In the genomic region with DNA sequence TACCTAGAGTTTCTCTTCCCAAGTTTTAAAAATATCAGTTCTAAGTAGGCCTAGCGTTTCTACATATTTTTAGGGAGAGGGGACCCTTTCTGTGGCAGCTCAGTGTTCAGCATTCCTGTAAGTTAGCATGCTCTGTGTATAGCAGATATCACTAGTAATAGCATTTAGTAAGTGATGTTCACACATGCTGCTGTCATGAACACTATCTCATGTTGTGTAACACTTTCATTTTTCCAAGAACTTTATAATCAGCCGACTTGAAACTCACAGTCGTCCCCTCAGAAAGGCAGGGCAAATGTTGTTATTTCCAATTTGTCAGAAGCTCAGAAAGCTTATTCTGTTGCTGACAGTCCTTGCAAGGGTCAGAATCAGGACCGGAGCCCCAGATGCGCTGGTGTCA, we compare ENCODE assay signal across 16 cellular contexts.
DNase-seq lines count a peak whose midpoint lies in the region; ATAC-seq and TF ChIP-seq lines count a peak whose summit lies in the region.
"Had no signal": no experiment of that assay in that cellular context is flagged by ENCODE, and none has a peak within 500 bp of the region (broad histone marks: within the 10 kb centered on the region; RNA-seq: fewer than 3 reads in every experiment).

No MANE protein-coding gene starts in this region.

- H3K9me3 Mint-ChIP-seq in type B pancreatic cell = no peaks in the 10 kb centered on the region
- H3K9me3 Mint-ChIP-seq: activated naive CD8-positive, alpha-beta T cell treated with anti-CD3 and anti-CD28 coated beads for 36 hours had no signal

- peak overlapping the region; percentile 44 for H3K27ac Mint-ChIP-seq in type B pancreatic cell
- H3K27ac Mint-ChIP-seq: activated naive CD8-positive, alpha-beta T cell treated with anti-CD3 and anti-CD28 coated beads for 36 hours; T-helper 17 cell had no signal

- no peaks in the 10 kb centered on the region for H3K27me3 Mint-ChIP-seq in type B pancreatic cell
- H3K27me3 Mint-ChIP-seq: activated naive CD8-positive, alpha-beta T cell treated with anti-CD3 and anti-CD28 coated beads for 36 hours had no signal

- H3K4me3 Mint-ChIP-seq in type B pancreatic cell = no peak overlapping the region
- H3K4me3 Mint-ChIP-seq: activated naive CD8-positive, alpha-beta T cell treated with anti-CD3 and anti-CD28 coated beads for 36 hours; T-helper 17 cell had no signal

- peaks cover 26% of the 10 kb centered on the region for H3K36me3 Mint-ChIP-seq in type B pancreatic cell
- H3K36me3 Mint-ChIP-seq: activated naive CD8-positive, alpha-beta T cell treated with anti-CD3 and anti-CD28 coated beads for 36 hours had no signal

- H3K4me3 ChIP-seq in dorsolateral prefrontal cortex = peak overlapping the region in 1 of 59 donors; percentile 11
- H3K4me3 ChIP-seq in left lung = no peak overlapping the region
- H3K4me3 ChIP-seq: pancreas, testis had no signal

- peak; percentile 25 for DNase-seq in LHCN-M2 (ENCODE audit: low read depth)
- no peak for DNase-seq in dorsolateral prefrontal cortex
- DNase-seq in left lung = no peak
- DNase-seq in type B pancreatic cell (ENCODE audit: extremely low spot score, unreplicated experiment) = no peak
- DNase-seq in dedifferentiated amniotic fluid mesenchymal stem cell (ENCODE audit: extremely low spot score) = no peak
- no peak for DNase-seq in cerebellum (ENCODE audit: low spot score)
- DNase-seq: activated CD4-positive, alpha-beta T cell treated with anti-CD3 and anti-CD28 coated beads for 48 hours; activated naive CD8-positive, alpha-beta T cell treated with anti-CD3 and anti-CD28 coated beads for 36 hours; cortex of kidney; NCI-H187 treated with DMSO at 0.1 percent for 48 hours; NCI-H774; pancreas; T-helper 17 cell; testis had no signal

- intact Hi-C loops in dorsolateral prefrontal cortex (cut with DNase I) = no loop called here
- intact Hi-C loops in left lung (cut with DNase I) = no loop called here

- no peaks in the 10 kb centered on the region for H3K9me3 ChIP-seq in left lung
- H3K9me3 ChIP-seq: pancreas, testis had no signal

- H3K27me3 ChIP-seq in dorsolateral prefrontal cortex = no peaks in the 10 kb centered on the region
- no peaks in the 10 kb centered on the region for H3K27me3 ChIP-seq in left lung
- H3K27me3 ChIP-seq: pancreas, testis had no signal

- H3K4me1 Mint-ChIP-seq in type B pancreatic cell (ENCODE audit: unreplicated experiment) = peaks cover 21% of the 10 kb centered on the region
- H3K4me1 Mint-ChIP-seq: activated naive CD8-positive, alpha-beta T cell treated with anti-CD3 and anti-CD28 coated beads for 36 hours had no signal

- H3K36me3 ChIP-seq in left lung = peaks cover 0 to 18% of the 10 kb centered on the region in 2 donors

- ATAC-seq in left lung (no peak), GM19452 (IDR thresholded peaks at IDR 0.05; ENCODE audit: unreplicated experiment) (no peak), GM18517 (IDR thresholded peaks at IDR 0.05; ENCODE audit: unreplicated experiment) (no peak)
- ATAC-seq: T-helper 17 cell had no signal

- TF ChIP-seq CTCF in dorsolateral prefrontal cortex (IDR thresholded peaks at IDR 0.05 in 54 of 56, conservative IDR thresholded peaks at IDR 0.05 in 2 of 56; ENCODE audit: low read depth in 1 of 56, partially characterized antibody in 56 of 56) = no peak
- TF ChIP-seq CTCF in left lung (IDR thresholded peaks at IDR 0.05) = no peak
- no peak for TF ChIP-seq CTCF in type B pancreatic cell (conservative IDR thresholded peaks at IDR 0.05)

- H3K27ac ChIP-seq in dorsolateral prefrontal cortex (peak overlapping the region in 47 of 59 donors; percentile 2 to 89 (median 62)), left lung (peak overlapping the region; percentile 40 to 80)
- H3K27ac ChIP-seq: pancreas, testis had no signal

- peaks cover 9 to 26% of the 10 kb centered on the region in 2 donors for H3K4me1 ChIP-seq in left lung
- H3K4me1 ChIP-seq: pancreas, testis had no signal
